19 cellular contexts compared by ENCODE assay signal in genomic region chr1:70441392-70442035, GRCh38. TPM values are rescaled to one million over a fixed set of nuclear protein-coding genes. Genes with fewer than 3 reads are reported as not detected.
A peak's percentile ranks its signal among the peaks of the same experiment; 100 is the strongest.
DNase-seq lines count a peak whose midpoint lies in the region; ATAC-seq and TF ChIP-seq lines count a peak whose summit lies in the region.
"Had no signal": no experiment of that assay in that cellular context is flagged by ENCODE, and none has a peak within 500 bp of the region (broad histone marks: within the 10 kb centered on the region; RNA-seq: fewer than 3 reads in every experiment).

No MANE protein-coding gene starts in this region.

- intact Hi-C loops in A673 (cut with micrococcal nuclease; ENCODE audit: unreplicated experiment), result no loop called here

- H3K36me3 ChIP-seq in A673 (ENCODE audit: insufficient read depth, low read length, poor library complexity, severe bottlenecking) (peaks cover 15% of the 10 kb centered on the region), HUES48 (ENCODE audit: control insufficient read depth, insufficient read depth, low read length) (peaks cover 45% of the 10 kb centered on the region), mesodermal cell (ENCODE audit: control insufficient read depth, insufficient read depth, low read length) (peaks cover 21% of the 10 kb centered on the region)
- H3K36me3 ChIP-seq: BLaER1 treated with 17β-estradiol and CSF1 and Interleukin-3, amounts not matched to agents 10 nM and 100 nM had no signal

- H3K9ac ChIP-seq in HUES48 (ENCODE audit: low read depth, low read length), result no peak overlapping the region
- H3K9ac ChIP-seq: BLaER1 treated with 17β-estradiol and CSF1 and Interleukin-3, amounts not matched to agents 10 nM and 100 nM had no signal

- no peaks in the 10 kb centered on the region for H3K9me3 ChIP-seq in A673 (ENCODE audit: low read depth, low read length, poor library complexity, severe bottlenecking)
- no peaks in the 10 kb centered on the region for H3K9me3 ChIP-seq in HUES48 (ENCODE audit: control insufficient read depth, insufficient read depth, low read length)
- H3K9me3 ChIP-seq in mesodermal cell (ENCODE audit: control insufficient read depth, low read length), result no peaks in the 10 kb centered on the region
- H3K9me3 ChIP-seq: A549; BLaER1 treated with 17β-estradiol and CSF1 and Interleukin-3, amounts not matched to agents 10 nM and 100 nM had no signal

- no peak for TF ChIP-seq CTCF in A673 (conservative IDR thresholded peaks at IDR 0.05; ENCODE audit: low read depth, low read length)
- TF ChIP-seq CTCF in fibroblast of pulmonary artery (IDR thresholded peaks at IDR 0.05; ENCODE audit: low read length, missing control alignments), result no peak

- POLR2A ChIA-PET in A673 (lab: Charles Lee; ENCODE audit: low non-redundant PET), result no interaction called here

- H3K4me1 ChIP-seq in A673 (ENCODE audit: insufficient read depth, low read length, poor library complexity, severe bottlenecking), result peaks cover 30% of the 10 kb centered on the region
- H3K4me1 ChIP-seq in HUES48 (ENCODE audit: control insufficient read depth, insufficient read depth, low read length), result peaks cover 40% of the 10 kb centered on the region
- H3K4me1 ChIP-seq in mesodermal cell (ENCODE audit: control insufficient read depth, insufficient read depth, low read length, poor library complexity, severe bottlenecking), result peaks cover 5% of the 10 kb centered on the region
- H3K4me1 ChIP-seq: A549; BLaER1 treated with 17β-estradiol and CSF1 and Interleukin-3, amounts not matched to agents 10 nM and 100 nM had no signal

- no TSS peak for BruUV-seq in A673 (replicated peaks; lab: Mats Ljungman, UMichigan)

- CTCF ChIA-PET in A673 (lab: Charles Lee), result interaction anchor here (0.6 kb wide), 1 partner anchor 1635 kb away, joined by 4 read pairs; no protein-coding TSS in a partner anchor

- H3K4me3 ChIP-seq in A673 (ENCODE audit: low read depth, low read length, poor library complexity, severe bottlenecking), result no peak overlapping the region
- H3K4me3 ChIP-seq in HUES48 (ENCODE audit: low read depth, low read length), result no peak overlapping the region
- no peak overlapping the region for H3K4me3 ChIP-seq in fibroblast of pulmonary artery (replicated peaks; ENCODE audit: low read depth, low read length)
- no peak overlapping the region for H3K4me3 ChIP-seq in mesodermal cell (ENCODE audit: extremely low read depth, insufficient read depth, low read length, poor library complexity, severe bottlenecking)
- H3K4me3 ChIP-seq: A549; BLaER1 treated with 17β-estradiol and CSF1 and Interleukin-3, amounts not matched to agents 10 nM and 100 nM had no signal

- no peaks in the 10 kb centered on the region for H3K27me3 ChIP-seq in A673 (replicated peaks; ENCODE audit: insufficient read depth, low read depth, low read length, poor library complexity)
- no peaks in the 10 kb centered on the region for H3K27me3 ChIP-seq in HUES48 (ENCODE audit: control insufficient read depth, insufficient read depth, low read length)
- H3K27me3 ChIP-seq: BLaER1 treated with 17β-estradiol and CSF1 and Interleukin-3, amounts not matched to agents 10 nM and 100 nM had no signal

- 59 to 76% methylated on average over 3 to 4 of the region's 5 CpGs for WGBS in mesodermal cell (ENCODE audit: insufficient coverage in 2 of 2), 2 experiments

- DNase-seq in A673 (ENCODE audit: low spot score), result peak; percentile 21
- peak; percentile 21 for DNase-seq in fibroblast of pulmonary artery (ENCODE audit: low read depth)
- no peak for DNase-seq in SIG-M5 treated with dmso at 0.1 percent for 504 hours (lab: John Stamatoyannopoulos, UW; ENCODE audit: unreplicated experiment)
- DNase-seq in NCI-H128 (lab: John Stamatoyannopoulos, UW; ENCODE audit: unreplicated experiment), result no peak
- DNase-seq in stimulated activated CD4-positive, alpha-beta T cell treated with anti-CD3 and anti-CD28 coated beads, Interleukin-2, amount 100 ng/mL, for 48 hours, result no peak
- DNase-seq: Calu3; CD8-positive, alpha-beta T cell; GF-D8; HFFc6; NCI-H1436 treated with DMSO at 0.1 percent for 48 hours; NCI-H2029; NCI-H345; PC-3 had no signal

- H3K27ac ChIP-seq in A673 (ENCODE audit: low read depth, low read length, poor library complexity, severe bottlenecking) (peak overlapping the region; percentile 21), HUES48 (ENCODE audit: low read depth, low read length) (peak overlapping the region; percentile 89), mesodermal cell (ENCODE audit: low read depth, low read length, severe bottlenecking) (peak overlapping the region; percentile 18)
- H3K27ac ChIP-seq: A549; BLaER1 treated with 17β-estradiol and CSF1 and Interleukin-3, amounts not matched to agents 10 nM and 100 nM; RWPE1 had no signal

- no peak for ATAC-seq in HG02623 (IDR thresholded peaks at IDR 0.05; ENCODE audit: unreplicated experiment)
- ATAC-seq: A549; CD8-positive, alpha-beta T cell had no signal

RNA-seq across cellular contexts. Expression of gene CTH, which starts 30.4 kb away (rescaled TPM):
- total RNA-seq in A673 (2021), result 23.5 and 32.6 TPM in 2 replicates
- 17.8 TPM for polyA plus RNA-seq in mesodermal cell (2013, experiment 1 of 2)
- 16.0 TPM for polyA plus RNA-seq in mesodermal cell (2013, experiment 2 of 2)

Comparison
In these comparisons a context has a peak if more than half of its experiments do, and no peak if none do; other contexts are left out.
1. DNase-seq: peak in A673 (single experiment) and fibroblast of pulmonary artery (single experiment); none in SIG-M5 treated with dmso at 0.1 percent for 504 hours (single experiment), NCI-H128 (single experiment) and stimulated activated CD4-positive, alpha-beta T cell treated with anti-CD3 and anti-CD28 coated beads, Interleukin-2, amount 100 ng/mL, for 48 hours (0 of 2).
2. H3K27ac ChIP-seq: peak in every context shown above with its lines; median percentile 89 in HUES48; 21 in A673; 18 in mesodermal cell.